ENCODE assay signal across 8 cellular contexts in genomic region chr10:100529473-100530298, GRCh38. TPM values are rescaled to one million over a fixed set of nuclear protein-coding genes. Genes with fewer than 3 reads are reported as not detected.
DNase-seq lines count a peak whose midpoint lies in the region; ATAC-seq and TF ChIP-seq lines count a peak whose summit lies in the region.

Gene NDUFB8, minus strand, starts transcription at chr10:100529871. Its CDS starts 20 bp downstream, at chr10:100529851.

- H3K27me3 ChIP-seq in mammary epithelial cell (ENCODE audit: insufficient read depth, low read length) = no peaks in the 10 kb centered on the region
- H3K27me3 ChIP-seq in smooth muscle cell (ENCODE audit: low read depth) = no peaks in the 10 kb centered on the region

- in situ Hi-C loops in mammary epithelial cell (cut with MboI; ENCODE audit: low sequenced_read_pairs in 2 of 2) = no loop called here

- peak within 1 kb of the TSS; percentile 55 to 82 (median 74) for H3K4me3 ChIP-seq in mammary epithelial cell (replicated peaks in 1 of 3; ENCODE audit: insufficient read depth in 1 of 3, low read depth in 2 of 3, low read length in 3 of 3)
- H3K4me3 ChIP-seq in smooth muscle cell = peak within 1 kb of the TSS; percentile 86

- H3F3A ChIP-seq in smooth muscle cell (ENCODE audit: low read depth) = no peaks in the 10 kb centered on the region

- no peaks in the 10 kb centered on the region for H3K27me3 Mint-ChIP-seq in WTC11 (ENCODE audit: low read depth)

- peaks cover 13% of the 10 kb centered on the region for H3K36me3 ChIP-seq in mammary epithelial cell (ENCODE audit: insufficient read depth, low read length)
- H3K36me3 ChIP-seq in smooth muscle cell (ENCODE audit: low read depth) = no peaks in the 10 kb centered on the region

- dilution Hi-C loops in mammary epithelial cell (cut with HindIII; ENCODE audit: low sequenced_read_pairs) = no loop called here

- H3K27ac ChIP-seq in mammary epithelial cell (ENCODE audit: insufficient read depth, low read depth, low read length) = peak within 1 kb of the TSS; percentile 57
- no peak within 1 kb of the TSS for H3K27ac ChIP-seq in smooth muscle cell (ENCODE audit: low read depth)

- H3K4me2 ChIP-seq in mammary epithelial cell (ENCODE audit: insufficient read depth, low read depth, low read length) (peak within 1 kb of the TSS; percentile 88), smooth muscle cell (peak within 1 kb of the TSS; percentile 96)

- BruUV-seq in mammary epithelial cell (replicated peaks; lab: Mats Ljungman, UMichigan) = no TSS peak

- WGBS in mammary epithelial cell (ENCODE audit: low coverage, missing lambda C conversion rate) = 2% methylated on average over 13 of the region's 43 CpGs
- WGBS in smooth muscle cell (ENCODE audit: low lambda C conversion rate) = 2% methylated on average over 43 of the region's 43 CpGs

- no peaks in the 10 kb centered on the region for H3K9me3 Mint-ChIP-seq in WTC11

- CTCF ChIA-PET in GM10248 (lab: Yijun Ruan, JAX) (interaction anchor here (0.6 to 3.3 kb wide), 4 partner anchors 11 to 265 kb away, joined by 3 to 25 read pairs (median 4); no protein-coding TSS in a partner anchor), WTC11 (lab: Charles Lee) (interaction anchor here (1.0 to 1.4 kb wide), 3 partner anchors 11 to 21 kb away, joined by 3 to 6 read pairs (median 4); no protein-coding TSS in a partner anchor), mammary epithelial cell (lab: Charles Lee; ENCODE audit: low non-redundant PET) (no interaction called here)

- peak; percentile 84 for DNase-seq in GM10248 (ENCODE audit: extremely low spot score)
- DNase-seq in NCI-H345 treated with DMSO at 0.1 percent for 48 hours (lab: John Stamatoyannopoulos, UW; ENCODE audit: unreplicated experiment) = peak; percentile 62
- peak; percentile 84 for DNase-seq in WTC11 (ENCODE audit: low spot score)
- DNase-seq in mammary epithelial cell = peak; percentile 77
- peak; percentile 91 for DNase-seq in iPS-NIHi7 (ENCODE audit: extremely low spot score)
- peak; percentile 40 for DNase-seq in smooth muscle cell (lab: John Stamatoyannopoulos, UW; ENCODE audit: unreplicated experiment)

- no peak for TF ChIP-seq CTCF in GM10248 (IDR thresholded peaks at IDR 0.05; ENCODE audit: control extremely low read depth, extremely low read depth, low read depth, missing control alignments)
- no peak for TF ChIP-seq CTCF in WTC11 (IDR thresholded peaks at IDR 0.05)
- TF ChIP-seq CTCF in mammary epithelial cell (conservative IDR thresholded peaks at IDR 0.05 in 1 of 2, IDR thresholded peaks at IDR 0.05 in 1 of 2; ENCODE audit: extremely low read depth in 1 of 2, insufficient read depth in 1 of 2, low read depth in 1 of 2, low read length in 2 of 2) = no peak
- no peak for TF ChIP-seq CTCF in smooth muscle cell (IDR thresholded peaks at IDR 0.05; ENCODE audit: borderline replicate concordance, insufficient read depth, poor library complexity, severe bottlenecking)

- H4K20me1 ChIP-seq in mammary epithelial cell (ENCODE audit: insufficient read depth, low read length) = no peaks in the 10 kb centered on the region
- H4K20me1 ChIP-seq in smooth muscle cell (ENCODE audit: low read depth) = peaks cover 9% of the 10 kb centered on the region

- H2AFZ ChIP-seq in mammary epithelial cell (ENCODE audit: low read depth, low read length) (peak within 1 kb of the TSS; percentile 99), smooth muscle cell (ENCODE audit: low read depth) (peak within 1 kb of the TSS; percentile 90)

- H3K4me1 ChIP-seq in mammary epithelial cell (ENCODE audit: insufficient read depth, low read length) (peaks cover 10% of the 10 kb centered on the region), smooth muscle cell (ENCODE audit: low read depth) (peaks cover 10% of the 10 kb centered on the region)

- H3K79me2 ChIP-seq in mammary epithelial cell (ENCODE audit: insufficient read depth, low read length) (peaks cover 38% of the 10 kb centered on the region), smooth muscle cell (ENCODE audit: low read depth) (peaks cover 23% of the 10 kb centered on the region)

- H3K27ac Mint-ChIP-seq in WTC11 = peak within 1 kb of the TSS; percentile 78

- peak; percentile 63 for ATAC-seq in HG02970 (IDR thresholded peaks at IDR 0.05; ENCODE audit: low FRiP score, unreplicated experiment)
- peak; percentile 87 for ATAC-seq in WTC11
- ATAC-seq in HG03139 (IDR thresholded peaks at IDR 0.05; ENCODE audit: unreplicated experiment) = no peak

- intact Hi-C loops in mammary epithelial cell (cut with micrococcal nuclease) = no loop called here

- H3K4me1 Mint-ChIP-seq in WTC11 = peaks cover 13% of the 10 kb centered on the region

- no peaks in the 10 kb centered on the region for H3K9me3 ChIP-seq in mammary epithelial cell (replicated peaks; ENCODE audit: insufficient read depth, low read length)
- no peaks in the 10 kb centered on the region for H3K9me3 ChIP-seq in smooth muscle cell (replicated peaks; ENCODE audit: low read depth)

- POLR2A ChIA-PET in GM10248 (lab: Yijun Ruan, JAX) = no interaction called here
- POLR2A ChIA-PET in WTC11 (lab: Charles Lee) = no interaction called here

- peak within 1 kb of the TSS; percentile 73 for H3K9ac ChIP-seq in mammary epithelial cell (ENCODE audit: insufficient read depth, low read length)
- peak within 1 kb of the TSS; percentile 74 for H3K9ac ChIP-seq in smooth muscle cell (ENCODE audit: low read depth)

- H3K36me3 Mint-ChIP-seq in WTC11 = peaks cover 22% of the 10 kb centered on the region

- peak within 1 kb of the TSS; percentile 99 for H3K4me3 Mint-ChIP-seq in WTC11

TF ChIP-seq in WTC11, 78 proteins besides CTCF, POLR2A, EP300 and RAD21:
- TF ChIP-seq TP53 (CRISPR knock-in tag; IDR thresholded peaks at IDR 0.05) (peak; percentile 63; the same call in 1 of the 2 replicates), TEAD1 (CRISPR knock-in tag; IDR thresholded peaks at IDR 0.05) (peak; percentile 75), ETV6 (CRISPR knock-in tag; IDR thresholded peaks at IDR 0.05) (0 out of 2 replicates have a peak, but pooled peaks have one; percentile 59), ZNF121 (CRISPR knock-in tag; IDR thresholded peaks at IDR 0.05) (no peak), HMGXB4 (CRISPR knock-in tag; IDR thresholded peaks at IDR 0.05) (no peak; the same call in 1 of the 2 replicates), HMGA2 (CRISPR knock-in tag; IDR thresholded peaks at IDR 0.05) (peak; percentile 18; the same call in 1 of the 2 replicates), SP1 (CRISPR knock-in tag; conservative IDR thresholded peaks at IDR 0.05) (peak; percentile 64; the same call in 1 of the 2 replicates), SMAD3 (CRISPR knock-in tag; IDR thresholded peaks at IDR 0.05; ENCODE audit: borderline replicate concordance) (peak; percentile 47; the same call in 1 of the 2 replicates), CREM (CRISPR knock-in tag; IDR thresholded peaks at IDR 0.05) (no peak), JAZF1 (CRISPR knock-in tag; IDR thresholded peaks at IDR 0.05) (no peak), ZNF232 (CRISPR knock-in tag; IDR thresholded peaks at IDR 0.05) (0 out of 2 replicates have a peak, but pooled peaks have one; percentile 78), MAX (CRISPR knock-in tag; IDR thresholded peaks at IDR 0.05) (peak; percentile 59; the same call in 1 of the 2 replicates)

RNA-seq across cellular contexts. Expression of gene NDUFB8, which starts in this region (rescaled TPM):
- total RNA-seq in WTC11 (2021) (206 to 221 TPM (median 210 TPM) in 3 replicates), mammary epithelial cell (100 to 1,000 TPM in 1 of 2 donors, 10 to 100 TPM in 1; 82.7 to 167 TPM), smooth muscle cell (121 and 128 TPM in 2 replicates)
- polyA plus RNA-seq in mammary epithelial cell (272 TPM), smooth muscle cell (400 and 430 TPM in 2 replicates)
- polyA minus RNA-seq in mammary epithelial cell = 120 TPM

Comparison
In these comparisons a context has a peak if more than half of its experiments do, and no peak if none do; other contexts are left out.
1. DNase-seq: peak in every context shown above with its lines; median percentile 91 in iPS-NIHi7; 84 in GM10248; 84 in WTC11; 77 in mammary epithelial cell; 62 in NCI-H345 treated with DMSO at 0.1 percent for 48 hours; 40 in smooth muscle cell.